7 cellular contexts compared by ENCODE assay signal in the genomic region with DNA sequence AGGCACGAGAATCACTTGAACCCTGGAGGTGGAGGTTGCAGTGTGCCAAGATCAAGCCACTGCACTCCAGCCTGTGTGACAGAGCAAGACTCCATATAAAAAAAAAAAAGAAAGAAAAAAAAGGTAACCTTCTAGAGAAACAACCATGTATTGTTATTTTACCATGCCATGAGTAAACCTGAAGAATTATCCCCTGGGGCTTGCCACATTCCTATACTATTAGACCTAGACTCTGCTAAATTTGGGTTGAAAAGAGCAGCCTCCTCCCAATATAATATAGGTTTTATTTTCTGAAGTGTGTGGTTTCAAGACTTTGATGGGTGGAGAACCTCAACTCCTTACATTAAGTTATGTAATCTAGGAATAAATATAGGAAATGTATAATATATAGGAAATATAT.
DNase-seq lines count a peak whose midpoint lies in the region; ATAC-seq, FAIRE-seq and TF ChIP-seq lines count a peak whose summit lies in the region.
"Not testable (repeated sequence)": the region's sequence is repeated elsewhere in the genome, so short reads cannot be mapped to it uniquely, and the experiment has no call there.

No MANE protein-coding gene starts in this region.

- not testable (repeated sequence) for H3K9me3 ChIP-seq in GM23248 (ENCODE audit: low read depth); IMR-90 (ENCODE audit: control insufficient read depth, insufficient read depth, low read length); adipocyte (ENCODE audit: control insufficient read depth, low read length); H1 (ENCODE audit: insufficient read depth in 2 of 2, low read depth in 1 of 2, low read length in 1 of 2); keratinocyte (ENCODE audit: control insufficient read depth, low read depth, low read length)

- H3K4me1 ChIP-seq in GM23248 (ENCODE audit: insufficient read depth); IMR-90 (ENCODE audit: control insufficient read depth, insufficient read depth, low read length); adipocyte (ENCODE audit: control insufficient read depth, insufficient read depth, low read length); H1 (replicated peaks in 1 of 4; ENCODE audit: control insufficient read depth in 3 of 4, insufficient read depth in 4 of 4, low read length in 3 of 4); keratinocyte (ENCODE audit: control insufficient read depth, extremely low read depth, insufficient read depth, low read length): not testable (repeated sequence)

- H3K56ac ChIP-seq in IMR-90 (ENCODE audit: extremely low read depth, insufficient read depth, low read length); H1 (replicated peaks; ENCODE audit: insufficient read length, low read depth, low read length): not testable (repeated sequence)

- not testable (repeated sequence) for H2BK5ac ChIP-seq in IMR-90 (ENCODE audit: low read depth, low read length, poor library complexity, severe bottlenecking); H1 (ENCODE audit: low read depth, low read length)

- not testable (repeated sequence) for BruUV-seq in IMR-90 (replicated peaks; lab: Mats Ljungman, UMichigan)

- not testable (repeated sequence) for H2BK120ac ChIP-seq in IMR-90 (ENCODE audit: low read depth, low read length); H1 (replicated peaks; ENCODE audit: low read depth, low read length)

- not testable (repeated sequence) for H2AFZ ChIP-seq in GM23248; IMR-90 (replicated peaks; ENCODE audit: low read length, poor library complexity); H1 (ENCODE audit: low read length); keratinocyte (ENCODE audit: control insufficient read depth, low read length)

- H2AK5ac ChIP-seq in IMR-90 (ENCODE audit: low read depth, low read length); H1 (ENCODE audit: low read depth, low read length): not testable (repeated sequence)

- H3K4me2 ChIP-seq in GM23248 (ENCODE audit: unreplicated experiment); IMR-90 (ENCODE audit: low read depth, low read length); H1 (ENCODE audit: insufficient read depth in 1 of 2, low read depth in 2 of 2, low read length in 2 of 2); keratinocyte (ENCODE audit: control insufficient read depth, extremely low read depth, insufficient read depth, low read depth, low read length): not testable (repeated sequence)

- not testable (repeated sequence) for H3K79me1 ChIP-seq in IMR-90 (ENCODE audit: low read depth in 1 of 2, low read length in 2 of 2); H1 (ENCODE audit: low read depth, low read length)

- H2BK20ac ChIP-seq in IMR-90 (ENCODE audit: low read depth, low read length); H1 (ENCODE audit: low read length): not testable (repeated sequence)

- H2AK9ac ChIP-seq in IMR-90 (replicated peaks; ENCODE audit: low read depth, low read length, poor library complexity): not testable (repeated sequence)

- H3K79me2 ChIP-seq in GM23248 (ENCODE audit: insufficient read depth); H1 (ENCODE audit: control insufficient read depth in 1 of 2, insufficient read depth in 2 of 2, low read length in 2 of 2); keratinocyte (ENCODE audit: control insufficient read depth, insufficient read depth, low read length): not testable (repeated sequence)

- FAIRE-seq in H1 (lab: Jason Lieb, UNC): peak; percentile 24
- not testable (repeated sequence) for FAIRE-seq in keratinocyte (lab: Jason Lieb, UNC)

- dilution Hi-C loops in IMR-90 (cut with HindIII; ENCODE audit: low sequenced_read_pairs, unreplicated experiment); keratinocyte (cut with MboI; ENCODE audit: extremely low pct_ligation_motif_present, low sequenced_read_pairs): not testable (repeated sequence)

- H4K91ac ChIP-seq in IMR-90 (ENCODE audit: insufficient read depth, low read depth, low read length); H1 (replicated peaks; ENCODE audit: insufficient read length, low read length): not testable (repeated sequence)

- not testable (repeated sequence) for TF ChIP-seq POLR2A in IMR-90 (IDR thresholded peaks at IDR 0.05; ENCODE audit: low read depth, low read length); H1 (IDR thresholded peaks at IDR 0.05; ENCODE audit: control extremely low read depth in 1 of 2, low read depth in 2 of 2, low read length in 2 of 2)

- ATAC-seq in IMR-90 (ENCODE audit: low read depth): not testable (repeated sequence)

- in situ Hi-C loops in GM23248 (cut with MboI); IMR-90 (cut with MboI; ENCODE audit: low sequenced_read_pairs): not testable (repeated sequence)

- H3K36me3 ChIP-seq in GM23248 (ENCODE audit: low read depth); IMR-90 (ENCODE audit: control insufficient read depth, insufficient read depth, low read length); adipocyte (ENCODE audit: control insufficient read depth, insufficient read depth, low read length, severe bottlenecking); H1 (ENCODE audit: control insufficient read depth in 2 of 4, insufficient read depth in 4 of 4, low read length in 3 of 4); keratinocyte (ENCODE audit: control insufficient read depth in 2 of 2, extremely low read depth in 1 of 2, insufficient read depth in 2 of 2, low read length in 2 of 2): not testable (repeated sequence)

- H3K9me1 ChIP-seq in IMR-90 (ENCODE audit: insufficient read depth, low read length); keratinocyte (ENCODE audit: control insufficient read depth, extremely low read depth, insufficient read depth, low read length): not testable (repeated sequence)

- H3K4ac ChIP-seq in IMR-90 (ENCODE audit: low read depth, low read length); H1 (replicated peaks; ENCODE audit: insufficient read length, low read depth, low read length): not testable (repeated sequence)

- not testable (repeated sequence) for H3K4me3 ChIP-seq in GM23248; IMR-90 (ENCODE audit: insufficient read depth, low read depth, low read length); adipocyte (ENCODE audit: low read length); H1 (ENCODE audit: extremely low read depth in 1 of 4, insufficient read depth in 2 of 4, low read depth in 3 of 4, low read length in 4 of 4); keratinocyte (ENCODE audit: control insufficient read depth in 2 of 3, extremely low read depth in 1 of 3, insufficient read depth in 2 of 3, low read depth in 1 of 3, low read length in 3 of 3)

- not testable (repeated sequence) for H3K23ac ChIP-seq in IMR-90 (ENCODE audit: low read depth, low read length); H1 (ENCODE audit: insufficient read length)

- peak; percentile 9 for DNase-seq in Daoy (ENCODE audit: low read depth)
- peak; percentile 54 for DNase-seq in GM23248
- peak; percentile 14 for DNase-seq in IMR-90
- DNase-seq in RWPE1 (ENCODE audit: low spot score): peak; percentile 12
- DNase-seq in adipocyte (ENCODE audit: low read depth): peak; percentile 23
- not testable (repeated sequence) for DNase-seq in H1 (ENCODE audit: low read depth in 1 of 2, low spot score in 2 of 2)
- peak; percentile 13 for DNase-seq in keratinocyte (ENCODE audit: low read depth, low spot score)

- H3K23me2 ChIP-seq in H1 (ENCODE audit: low read depth, low read length): not testable (repeated sequence)

- TF ChIP-seq RAD21 in IMR-90 (IDR thresholded peaks at IDR 0.05; ENCODE audit: low read length); H1 (IDR thresholded peaks at IDR 0.05 in 1 of 2, conservative IDR thresholded peaks at IDR 0.05 in 1 of 2; ENCODE audit: low read depth in 2 of 2, low read length in 2 of 2): not testable (repeated sequence)

- TF ChIP-seq CTCF in IMR-90 (conservative IDR thresholded peaks at IDR 0.05; ENCODE audit: low read depth, low read length); RWPE1 (conservative IDR thresholded peaks at IDR 0.05; ENCODE audit: low read depth); H1 (IDR thresholded peaks at IDR 0.05; ENCODE audit: control extremely low read depth in 1 of 3, insufficient read depth in 1 of 3, low read depth in 1 of 3, low read length in 3 of 3); keratinocyte (optimal IDR thresholded peaks at IDR 0.05 in 1 of 3, IDR thresholded peaks at IDR 0.05 in 1 of 3, conservative IDR thresholded peaks at IDR 0.05 in 1 of 3; ENCODE audit: extremely low read depth in 1 of 3, insufficient read depth in 2 of 3, low read length in 3 of 3): not testable (repeated sequence)

- intact Hi-C loops in IMR-90 (cut with micrococcal nuclease): loop anchor here (5.0 kb wide), 1 partner anchor 112 kb away; no protein-coding TSS in a partner anchor

- not testable (repeated sequence) for H3K9me2 ChIP-seq in GM23248 (ENCODE audit: insufficient read depth)

- not testable (repeated sequence) for H3K18ac ChIP-seq in IMR-90 (ENCODE audit: low read depth, low read length); H1 (ENCODE audit: extremely low read depth, low read length)

- CTCF ChIA-PET in IMR-90 (lab: Yijun Ruan, JAX); RWPE1 (lab: Yijun Ruan, JAX); H1 (lab: Charles Lee; ENCODE audit: partially characterized antibody): not testable (repeated sequence)

- H3K27me3 ChIP-seq in GM23248 (replicated peaks; ENCODE audit: insufficient read depth); IMR-90 (ENCODE audit: control insufficient read depth, insufficient read depth, low read length); adipocyte (replicated peaks; ENCODE audit: control insufficient read depth, insufficient read depth, low read length); H1 (replicated peaks in 1 of 4; ENCODE audit: control insufficient read depth in 3 of 4, extremely low read depth in 1 of 4, insufficient read depth in 3 of 4, low read length in 3 of 4); keratinocyte (ENCODE audit: control insufficient read depth, extremely low read depth, insufficient read depth, low read length): not testable (repeated sequence)

- H3K27ac ChIP-seq in GM23248; IMR-90 (ENCODE audit: insufficient read depth, low read length); RWPE1; H1 (ENCODE audit: low read depth, low read length); keratinocyte (ENCODE audit: control insufficient read depth, insufficient read depth, low read length): not testable (repeated sequence)

- POLR2A ChIA-PET in IMR-90 (lab: Charles Lee; ENCODE audit: unreplicated experiment); RWPE1 (lab: Yijun Ruan, JAX; ENCODE audit: low non-redundant PET); H1 (lab: Charles Lee; ENCODE audit: partially characterized antibody): not testable (repeated sequence)

- not testable (repeated sequence) for H4K20me1 ChIP-seq in GM23248 (ENCODE audit: insufficient read depth); IMR-90 (ENCODE audit: insufficient read depth, low read length); H1 (replicated peaks in 1 of 2; ENCODE audit: control insufficient read depth in 1 of 2, insufficient read depth in 2 of 2, low read length in 2 of 2); keratinocyte (ENCODE audit: control insufficient read depth, extremely low read depth, insufficient read depth, low read length)

- H2BK12ac ChIP-seq in H1 (ENCODE audit: low read depth, low read length): not testable (repeated sequence)

- not testable (repeated sequence) for H2BK15ac ChIP-seq in IMR-90 (ENCODE audit: low read depth, low read length); H1 (ENCODE audit: low read length)

- not testable (repeated sequence) for H3K9ac ChIP-seq in GM23248; IMR-90 (ENCODE audit: low read depth, low read length); adipocyte (ENCODE audit: low read length); H1 (replicated peaks in 1 of 4; ENCODE audit: extremely low read depth in 1 of 4, low read depth in 3 of 4, low read length in 3 of 4); keratinocyte (ENCODE audit: control insufficient read depth, extremely low read depth, insufficient read depth, low read length)

- H4K5ac ChIP-seq in IMR-90 (ENCODE audit: low read depth, low read length); H1 (ENCODE audit: insufficient read length, low read depth, low read length): not testable (repeated sequence)

- not testable (repeated sequence) for TF ChIP-seq EP300 in H1 (IDR thresholded peaks at IDR 0.05; ENCODE audit: borderline replicate concordance in 1 of 2, low read depth in 2 of 2, low read length in 2 of 2)

- not testable (repeated sequence) for H3F3A ChIP-seq in GM23248 (ENCODE audit: insufficient read depth)

- H4K8ac ChIP-seq in IMR-90 (ENCODE audit: low read depth in 2 of 2, low read length in 2 of 2); H1 (ENCODE audit: extremely low read depth, insufficient read depth, low read length): not testable (repeated sequence)

- 13 to 28% methylated on average over 1 of the region's 1 CpG for WGBS in GM23248 (ENCODE audit: low coverage in 1 of 2, low lambda C conversion rate in 2 of 2, missing lambda C conversion rate in 2 of 2), 2 experiments
- no CpG with 5 or more reads among the region's 1 CpG for WGBS in IMR-90 (ENCODE audit: extremely low coverage in 2 of 2, insufficient read length in 1 of 2), 2 experiments
- WGBS in H1 (ENCODE audit: extremely low coverage in 1 of 2, insufficient coverage in 1 of 2, insufficient read length in 1 of 2, insufficient replicate concordance in 2 of 2, low coverage in 1 of 2, low lambda C conversion rate in 2 of 2, missing lambda C conversion rate in 1 of 2), 2 experiments: 80% methylated on average over 1 of the region's 1 CpG; no CpG with 5 or more reads in 1 of the 2 experiments

- H3K14ac ChIP-seq in IMR-90 (replicated peaks; ENCODE audit: low read depth, low read length); H1 (ENCODE audit: insufficient read length): not testable (repeated sequence)
